Comparison of ENCODE assay signal across 1 cellular context in the genomic region with DNA sequence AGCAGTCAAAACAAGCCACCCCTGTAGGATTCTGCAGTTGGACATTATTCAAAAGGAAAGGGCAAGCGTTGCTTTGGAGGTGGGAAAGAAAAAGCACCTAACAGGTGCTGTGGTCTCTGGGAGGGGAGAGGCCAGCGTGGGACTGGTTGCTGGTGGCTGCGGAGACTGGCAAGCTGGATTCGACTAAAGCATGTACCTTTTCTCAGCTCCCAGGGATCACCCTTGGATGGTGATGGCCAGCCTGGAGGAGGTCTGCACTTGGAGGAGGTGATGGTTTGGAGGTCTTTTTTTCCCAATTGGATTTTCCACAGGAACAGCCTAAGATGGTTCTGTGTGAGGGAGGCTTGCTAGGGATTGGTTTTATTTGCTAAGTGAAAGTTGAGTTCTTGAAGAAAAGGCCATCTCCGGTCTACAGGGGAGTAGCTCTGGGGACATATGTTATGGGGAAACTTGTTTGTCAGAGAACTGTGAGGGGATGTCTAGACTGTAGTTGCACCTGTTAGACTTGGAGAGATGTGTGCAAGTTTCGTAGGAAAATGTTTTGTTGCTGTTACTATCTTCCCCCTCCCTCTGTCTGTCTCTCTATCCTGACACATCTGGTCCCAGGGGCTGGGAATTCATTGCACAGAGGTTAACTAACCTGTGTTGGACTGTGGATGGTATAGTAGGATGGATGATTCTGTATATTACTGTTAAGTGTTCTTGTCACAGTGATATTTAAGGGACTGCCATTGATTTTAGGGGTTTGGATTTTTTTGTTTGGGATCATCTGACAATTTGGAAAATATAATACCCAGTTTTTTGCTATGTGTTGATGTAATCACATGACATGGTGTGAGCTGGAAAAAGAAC.
TF ChIP-seq lines count a peak whose summit lies in the region.

No MANE protein-coding gene starts in this region.

TF ChIP-seq in GM12878, 131 proteins besides CTCF, POLR2A, EP300 and RAD21 (continued from another document):
- TF ChIP-seq FOS (IDR thresholded peaks at IDR 0.05; ENCODE audit: borderline replicate concordance, extremely low read depth, insufficient read length), result no peak
- no peak for TF ChIP-seq CEBPB (IDR thresholded peaks at IDR 0.05; ENCODE audit: borderline replicate concordance in 1 of 2, low read depth in 2 of 2, low read length in 2 of 2)
- TF ChIP-seq SUZ12 (IDR thresholded peaks at IDR 0.05; ENCODE audit: unreplicated experiment), result no peak
- no peak for TF ChIP-seq TCF12 (IDR thresholded peaks at IDR 0.05; ENCODE audit: low read depth, low read length)
- TF ChIP-seq BHLHE40 (IDR thresholded peaks at IDR 0.05; ENCODE audit: borderline replicate concordance in 1 of 2, low read depth in 2 of 2, low read length in 1 of 2), result no peak
- no peak for TF ChIP-seq NFYA (IDR thresholded peaks at IDR 0.05; ENCODE audit: borderline replicate concordance, low read depth, low read length)
- no peak for TF ChIP-seq PAX8 (IDR thresholded peaks at IDR 0.05)
- TF ChIP-seq MEF2B (IDR thresholded peaks at IDR 0.05; ENCODE audit: partially characterized antibody, poor library complexity, severe bottlenecking), result no peak
- no peak for TF ChIP-seq SIX5 (IDR thresholded peaks at IDR 0.05; ENCODE audit: low read depth, low read length, severe bottlenecking)
